ENCODE assay signal across 1 cellular context in genomic region chr11:65646288-65646734, GRCh38.
TF ChIP-seq lines count a peak whose summit lies in the region.

No MANE protein-coding gene starts in this region.

TF ChIP-seq in K562, 482 proteins besides CTCF, POLR2A, EP300 and RAD21:
- TF ChIP-seq, protein P1, sequence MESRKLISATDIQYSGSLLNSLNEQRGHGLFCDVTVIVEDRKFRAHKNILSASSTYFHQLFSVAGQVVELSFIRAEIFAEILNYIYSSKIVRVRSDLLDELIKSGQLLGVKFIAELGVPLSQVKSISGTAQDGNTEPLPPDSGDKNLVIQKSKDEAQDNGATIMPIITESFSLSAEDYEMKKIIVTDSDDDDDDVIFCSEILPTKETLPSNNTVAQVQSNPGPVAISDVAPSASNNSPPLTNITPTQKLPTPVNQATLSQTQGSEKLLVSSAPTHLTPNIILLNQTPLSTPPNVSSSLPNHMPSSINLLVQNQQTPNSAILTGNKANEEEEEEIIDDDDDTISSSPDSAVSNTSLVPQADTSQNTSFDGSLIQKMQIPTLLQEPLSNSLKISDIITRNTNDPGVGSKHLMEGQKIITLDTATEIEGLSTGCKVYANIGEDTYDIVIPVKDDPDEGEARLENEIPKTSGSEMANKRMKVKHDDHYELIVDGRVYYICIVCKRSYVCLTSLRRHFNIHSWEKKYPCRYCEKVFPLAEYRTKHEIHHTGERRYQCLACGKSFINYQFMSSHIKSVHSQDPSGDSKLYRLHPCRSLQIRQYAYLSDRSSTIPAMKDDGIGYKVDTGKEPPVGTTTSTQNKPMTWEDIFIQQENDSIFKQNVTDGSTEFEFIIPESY (CRISPR knock-in tag; IDR thresholded peaks at IDR 0.05): peak; percentile 75
- TF ChIP-seq RBFOX2 (IDR thresholded peaks at IDR 0.05; ENCODE audit: low read depth, low read length) (0 out of 2 replicates have a peak, but pooled peaks have one; percentile 33), LEF1 (IDR thresholded peaks at IDR 0.05) (no peak)
TF ChIP-seq in K562: peak in this region for 2.
